In the genomic region with DNA sequence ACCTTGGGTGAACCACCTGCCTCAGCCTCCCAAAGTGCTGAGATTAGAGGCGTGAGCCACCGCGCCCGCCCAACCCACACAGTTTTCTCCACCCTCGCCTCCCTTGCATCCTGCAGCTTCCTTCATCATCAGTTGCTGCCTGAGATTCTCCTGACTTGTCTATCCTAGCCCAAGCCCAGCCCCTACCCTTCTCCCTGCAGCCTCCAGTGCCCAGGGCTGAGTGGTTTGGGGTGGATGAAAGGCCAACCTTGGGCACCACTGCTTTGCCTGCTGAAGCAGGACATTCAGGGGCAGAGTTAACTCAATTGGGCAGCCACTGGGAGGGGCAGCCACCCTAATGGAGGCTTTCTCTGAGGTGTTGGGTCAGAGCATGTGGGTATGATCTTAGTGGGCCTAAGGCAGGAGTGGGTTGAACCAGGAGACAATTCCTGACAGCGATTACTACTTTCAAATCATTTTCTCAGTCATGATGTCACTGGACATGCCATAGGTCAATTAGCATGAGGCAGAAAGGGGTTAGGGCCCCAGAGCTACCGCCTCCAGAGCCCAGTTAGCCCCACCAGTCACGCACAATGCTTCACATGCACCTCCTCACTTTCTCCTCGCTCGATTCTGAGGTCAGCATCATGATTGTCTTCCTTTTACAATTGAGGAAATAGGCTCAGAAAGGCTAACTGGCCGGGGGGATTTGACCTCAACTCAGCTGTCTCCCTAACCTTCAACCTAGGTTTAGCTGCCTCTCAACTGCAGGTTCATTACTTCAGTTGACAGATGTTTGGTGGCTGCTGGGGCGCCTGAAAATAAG, we compare ENCODE assay signal across 8 cellular contexts. TPM values are rescaled to one million over a fixed set of nuclear protein-coding genes. Genes with fewer than 3 reads are reported as not detected.
A peak's percentile ranks its signal among the peaks of the same experiment; 100 is the strongest.
DNase-seq lines count a peak whose midpoint lies in the region; ATAC-seq and TF ChIP-seq lines count a peak whose summit lies in the region.

No MANE protein-coding gene starts in this region.

- peaks cover 76% of the 10 kb centered on the region for H3K4me1 ChIP-seq in OCI-LY1 (ENCODE audit: insufficient read depth, low read length, severe bottlenecking)
- H3K4me1 ChIP-seq in effector memory CD4-positive, alpha-beta T cell (ENCODE audit: control insufficient read depth, insufficient read depth, low read length, poor library complexity, severe bottlenecking), result peaks cover 32% of the 10 kb centered on the region
- H3K4me1 ChIP-seq in neuronal stem cell (ENCODE audit: control insufficient read depth in 2 of 2, insufficient read depth in 1 of 2, low read depth in 1 of 2, low read length in 2 of 2), result peaks cover 10 to 13% of the 10 kb centered on the region in 2 donors

- H3K9ac ChIP-seq in OCI-LY1 (ENCODE audit: low read length) (peak overlapping the region; percentile 93), neuronal stem cell (ENCODE audit: low read depth, low read length, poor library complexity) (peak overlapping the region; percentile 89)

- no peak overlapping the region for H4K8ac ChIP-seq in neuronal stem cell (ENCODE audit: low read depth, low read length)

- no peak for ATAC-seq in HG03045 (IDR thresholded peaks at IDR 0.05; ENCODE audit: unreplicated experiment)

- CTCF ChIA-PET in activated naive CD4-positive, alpha-beta T cell treated with anti-CD3 and anti-CD28 coated beads, Interleukin-2, amount 10 ng/mL, durations not matched to agents 7 days and 5 days (lab: Charles Lee), result no interaction called here

- peaks cover 33% of the 10 kb centered on the region; the same call in 1 of the 2 replicates for H3K36me3 ChIP-seq in OCI-LY1 (ENCODE audit: insufficient read depth, low read length)
- H3K36me3 ChIP-seq in effector memory CD4-positive, alpha-beta T cell (ENCODE audit: control insufficient read depth, insufficient read depth, low read length), result no peaks in the 10 kb centered on the region
- H3K36me3 ChIP-seq in neuronal stem cell (replicated peaks in 1 of 2; ENCODE audit: control insufficient read depth in 2 of 2, insufficient read depth in 2 of 2, low read length in 2 of 2), result peaks cover 15 to 17% of the 10 kb centered on the region in 2 donors

- peak overlapping the region; percentile 98 for H3K27ac ChIP-seq in OCI-LY1 (ENCODE audit: low read depth, low read length, poor library complexity, severe bottlenecking)
- peak overlapping the region; percentile 99 for H3K27ac ChIP-seq in effector memory CD4-positive, alpha-beta T cell (ENCODE audit: insufficient read depth, low read length, poor library complexity, severe bottlenecking)
- H3K27ac ChIP-seq in neuronal stem cell (replicated peaks; ENCODE audit: low read length), result no peak overlapping the region

- H3K79me1 ChIP-seq in neuronal stem cell (ENCODE audit: low read depth, low read length), result peaks cover 15% of the 10 kb centered on the region

- no peaks in the 10 kb centered on the region for H3K27me3 Mint-ChIP-seq in activated naive CD4-positive, alpha-beta T cell treated with anti-CD3 and anti-CD28 coated beads, Interleukin-2, amount 10 ng/mL, durations not matched to agents 7 days and 5 days

- H2BK120ac ChIP-seq in neuronal stem cell (ENCODE audit: low read depth, low read length), result no peak overlapping the region

- peak overlapping the region; percentile 42 for H2BK15ac ChIP-seq in neuronal stem cell (ENCODE audit: low read length)

- H2BK5ac ChIP-seq in neuronal stem cell (ENCODE audit: low read length), result peak overlapping the region; percentile 93

- peaks cover 18% of the 10 kb centered on the region; the same call in 1 of the 2 replicates for H3F3A ChIP-seq in OCI-LY1 (ENCODE audit: insufficient read depth, low read length)

- peak overlapping the region; percentile 100 for H3K23ac ChIP-seq in neuronal stem cell (ENCODE audit: low read depth, low read length, poor library complexity)

- no peaks in the 10 kb centered on the region for H4K20me1 ChIP-seq in OCI-LY1 (ENCODE audit: insufficient read depth, low read length)

- no peaks in the 10 kb centered on the region for H3K9me3 ChIP-seq in OCI-LY1 (ENCODE audit: low read length)
- H3K9me3 ChIP-seq in effector memory CD4-positive, alpha-beta T cell (ENCODE audit: control insufficient read depth, low read length), result no peaks in the 10 kb centered on the region
- H3K9me3 ChIP-seq in neuronal stem cell (replicated peaks in 1 of 2; ENCODE audit: control insufficient read depth in 2 of 2, insufficient read depth in 1 of 2, low read depth in 1 of 2, low read length in 2 of 2), result no peaks in the 10 kb centered on the region

- H3K79me2 ChIP-seq in OCI-LY1 (ENCODE audit: insufficient read depth, low read length), result no peaks in the 10 kb centered on the region

- H2AK5ac ChIP-seq in neuronal stem cell (ENCODE audit: low read depth, low read length), result peak overlapping the region; percentile 99

- H3K27me3 ChIP-seq in OCI-LY1 (ENCODE audit: insufficient read depth, low read length) (no peaks in the 10 kb centered on the region), neuronal stem cell (ENCODE audit: control insufficient read depth in 3 of 3, insufficient read depth in 3 of 3, low read depth in 1 of 3, low read length in 3 of 3) (peaks cover 0 to 9% (median 0%) of the 10 kb centered on the region in 3 experiments)
- no peaks in the 10 kb centered on the region for H3K27me3 ChIP-seq in effector memory CD4-positive, alpha-beta T cell (replicated peaks; ENCODE audit: control insufficient read depth, insufficient read depth, low read length, poor library complexity, severe bottlenecking)

- H2BK12ac ChIP-seq in neuronal stem cell (ENCODE audit: low read length), result no peak overlapping the region

- H3K9me3 Mint-ChIP-seq in activated naive CD4-positive, alpha-beta T cell treated with anti-CD3 and anti-CD28 coated beads, Interleukin-2, amount 10 ng/mL, durations not matched to agents 7 days and 5 days, result no peaks in the 10 kb centered on the region

- TF ChIP-seq CTCF in OCI-LY1 (IDR thresholded peaks at IDR 0.05; ENCODE audit: low read length), result no peak

- H4K91ac ChIP-seq in neuronal stem cell (ENCODE audit: low read depth, low read length, poor library complexity), result no peak overlapping the region

- no peak overlapping the region for H3K4ac ChIP-seq in neuronal stem cell (ENCODE audit: low read length)

- no peak overlapping the region for H3K14ac ChIP-seq in neuronal stem cell (ENCODE audit: low read length)

- no peak for DNase-seq in activated naive CD4-positive, alpha-beta T cell treated with anti-CD3 and anti-CD28 coated beads, Interleukin-2, amount 10 ng/mL, durations not matched to agents 7 days and 5 days
- DNase-seq in activated naive CD4-positive, alpha-beta T cell (lab: John Stamatoyannopoulos, UW), result no peak
- no peak for DNase-seq in effector memory CD4-positive, alpha-beta T cell
- DNase-seq in neuronal stem cell (ENCODE audit: low spot score), result no peak
- no peak for DNase-seq in NCI-H524 treated with DMSO at 0.1 percent for 48 hours (lab: John Stamatoyannopoulos, UW)
- no peak for DNase-seq in AG08395 (ENCODE audit: low spot score)

- H3K4me3 ChIP-seq in OCI-LY1 (ENCODE audit: low read depth, low read length, poor library complexity, severe bottlenecking) (peak overlapping the region; percentile 77), neuronal stem cell (ENCODE audit: low read length in 2 of 2) (peak overlapping the region; percentile 70 to 90)
- no peak overlapping the region for H3K4me3 ChIP-seq in effector memory CD4-positive, alpha-beta T cell (ENCODE audit: insufficient read depth, low read depth, low read length, poor library complexity, severe bottlenecking)

- no peaks in the 10 kb centered on the region for H3K9me2 ChIP-seq in OCI-LY1 (ENCODE audit: low read depth, low read length)

- peak overlapping the region; percentile 90 for H3K4me3 Mint-ChIP-seq in activated naive CD4-positive, alpha-beta T cell treated with anti-CD3 and anti-CD28 coated beads, Interleukin-2, amount 10 ng/mL, durations not matched to agents 7 days and 5 days

- H3K18ac ChIP-seq in neuronal stem cell (ENCODE audit: low read length), result no peak overlapping the region

- peaks cover 32% of the 10 kb centered on the region for H3K36me3 Mint-ChIP-seq in activated naive CD4-positive, alpha-beta T cell treated with anti-CD3 and anti-CD28 coated beads, Interleukin-2, amount 10 ng/mL, durations not matched to agents 7 days and 5 days

- WGBS in neuronal stem cell (ENCODE audit: extremely low coverage in 2 of 2, insufficient read length in 2 of 2, insufficient replicate concordance in 1 of 2), 2 donors, result no CpG with 5 or more reads among the region's 12 CpGs

- peaks cover 64% of the 10 kb centered on the region for H3K4me1 Mint-ChIP-seq in activated naive CD4-positive, alpha-beta T cell treated with anti-CD3 and anti-CD28 coated beads, Interleukin-2, amount 10 ng/mL, durations not matched to agents 7 days and 5 days

- H3K4me2 ChIP-seq in OCI-LY1 (ENCODE audit: low read length) (peak overlapping the region; percentile 91), neuronal stem cell (ENCODE audit: insufficient read depth, low read length, poor library complexity, severe bottlenecking) (peak overlapping the region; percentile 88)

- peak overlapping the region; percentile 93 for H3K27ac Mint-ChIP-seq in activated naive CD4-positive, alpha-beta T cell treated with anti-CD3 and anti-CD28 coated beads, Interleukin-2, amount 10 ng/mL, durations not matched to agents 7 days and 5 days

- no peak overlapping the region for H2AFZ ChIP-seq in OCI-LY1 (ENCODE audit: low read length)
- no peak overlapping the region for H2AFZ ChIP-seq in neuronal stem cell (ENCODE audit: low read length)

RNA-seq across cellular contexts. Expression of gene FKBP2, which starts 1.0 kb away (rescaled TPM):
- 36.4 TPM for polyA plus RNA-seq in neuronal stem cell (2013, experiment 1 of 2)
- 40.7 TPM for polyA plus RNA-seq in neuronal stem cell (2013, experiment 2 of 2)

RNA-seq across cellular contexts. Expression of gene VEGFB, which starts 5.5 kb away (rescaled TPM):
- 35.4 TPM for polyA plus RNA-seq in neuronal stem cell (2013, experiment 1 of 2)
- polyA plus RNA-seq in neuronal stem cell (2013, experiment 2 of 2), result 32.3 TPM

RNA-seq across cellular contexts. Expression of gene PPP1R14B, which starts 6.9 kb away (rescaled TPM):
- polyA plus RNA-seq in neuronal stem cell (2013, experiment 1 of 2), result 292 TPM
- 280 TPM for polyA plus RNA-seq in neuronal stem cell (2013, experiment 2 of 2)

RNA-seq across cellular contexts. Expression of gene DNAJC4, which starts 9.5 kb away (rescaled TPM):
- polyA plus RNA-seq in neuronal stem cell (2013, experiment 1 of 2), result 29.4 TPM
- 29.4 TPM for polyA plus RNA-seq in neuronal stem cell (2013, experiment 2 of 2)

RNA-seq across cellular contexts. Expression of gene PLCB3, which starts 11.5 kb away (rescaled TPM):
- polyA plus RNA-seq in neuronal stem cell (2013, experiment 1 of 2), result 17.0 TPM
- 17.0 TPM for polyA plus RNA-seq in neuronal stem cell (2013, experiment 2 of 2)
